In the genomic region with DNA sequence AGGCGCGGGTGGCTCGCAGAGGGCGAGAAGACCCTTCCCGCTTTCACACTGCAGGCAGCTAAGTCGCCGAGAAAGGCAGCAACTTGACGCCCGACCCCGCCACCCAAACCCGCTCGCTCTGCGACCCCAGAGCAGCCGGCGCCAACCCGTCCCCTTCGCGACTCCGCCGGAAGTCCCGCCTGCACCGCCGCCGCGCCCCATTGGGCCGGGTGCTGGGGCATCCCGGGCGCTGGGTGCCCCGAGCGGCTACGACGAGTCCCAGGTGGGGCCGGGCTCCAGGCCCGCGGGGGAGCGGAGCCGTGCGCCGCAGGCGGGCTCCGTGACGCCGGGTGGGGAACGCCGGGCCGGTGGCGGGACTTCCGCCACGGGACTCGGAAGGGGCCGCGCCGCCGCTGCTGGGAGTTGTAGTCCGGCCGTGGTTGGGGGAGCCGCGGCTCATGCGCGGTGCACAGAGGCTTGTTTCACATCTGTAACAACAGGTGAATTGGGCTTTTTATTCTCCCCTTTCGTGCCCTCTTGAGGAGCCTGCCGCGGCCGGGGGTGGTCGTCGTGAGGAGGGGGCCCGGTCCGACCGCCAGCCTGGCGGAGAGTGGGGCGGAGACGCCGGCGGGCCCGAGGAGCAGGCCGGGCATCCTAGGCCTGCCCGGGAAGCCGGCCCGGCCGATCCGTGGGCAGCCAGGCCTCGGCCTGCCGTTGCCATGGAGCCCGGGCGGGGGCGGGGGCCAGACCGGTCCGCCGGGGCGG, we compare ENCODE assay signal across 8 cellular contexts. TPM values are rescaled to one million over a fixed set of nuclear protein-coding genes. Genes with fewer than 3 reads are reported as not detected.
DNase-seq lines count a peak whose midpoint lies in the region; ATAC-seq and TF ChIP-seq lines count a peak whose summit lies in the region.

A gene with protein sequence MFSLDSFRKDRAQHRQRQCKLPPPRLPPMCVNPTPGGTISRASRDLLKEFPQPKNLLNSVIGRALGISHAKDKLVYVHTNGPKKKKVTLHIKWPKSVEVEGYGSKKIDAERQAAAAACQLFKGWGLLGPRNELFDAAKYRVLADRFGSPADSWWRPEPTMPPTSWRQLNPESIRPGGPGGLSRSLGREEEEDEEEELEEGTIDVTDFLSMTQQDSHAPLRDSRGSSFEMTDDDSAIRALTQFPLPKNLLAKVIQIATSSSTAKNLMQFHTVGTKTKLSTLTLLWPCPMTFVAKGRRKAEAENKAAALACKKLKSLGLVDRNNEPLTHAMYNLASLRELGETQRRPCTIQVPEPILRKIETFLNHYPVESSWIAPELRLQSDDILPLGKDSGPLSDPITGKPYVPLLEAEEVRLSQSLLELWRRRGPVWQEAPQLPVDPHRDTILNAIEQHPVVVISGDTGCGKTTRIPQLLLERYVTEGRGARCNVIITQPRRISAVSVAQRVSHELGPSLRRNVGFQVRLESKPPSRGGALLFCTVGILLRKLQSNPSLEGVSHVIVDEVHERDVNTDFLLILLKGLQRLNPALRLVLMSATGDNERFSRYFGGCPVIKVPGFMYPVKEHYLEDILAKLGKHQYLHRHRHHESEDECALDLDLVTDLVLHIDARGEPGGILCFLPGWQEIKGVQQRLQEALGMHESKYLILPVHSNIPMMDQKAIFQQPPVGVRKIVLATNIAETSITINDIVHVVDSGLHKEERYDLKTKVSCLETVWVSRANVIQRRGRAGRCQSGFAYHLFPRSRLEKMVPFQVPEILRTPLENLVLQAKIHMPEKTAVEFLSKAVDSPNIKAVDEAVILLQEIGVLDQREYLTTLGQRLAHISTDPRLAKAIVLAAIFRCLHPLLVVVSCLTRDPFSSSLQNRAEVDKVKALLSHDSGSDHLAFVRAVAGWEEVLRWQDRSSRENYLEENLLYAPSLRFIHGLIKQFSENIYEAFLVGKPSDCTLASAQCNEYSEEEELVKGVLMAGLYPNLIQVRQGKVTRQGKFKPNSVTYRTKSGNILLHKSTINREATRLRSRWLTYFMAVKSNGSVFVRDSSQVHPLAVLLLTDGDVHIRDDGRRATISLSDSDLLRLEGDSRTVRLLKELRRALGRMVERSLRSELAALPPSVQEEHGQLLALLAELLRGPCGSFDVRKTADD (plus strand): TSS at position 405 of the 744 bp plus-strand sequence. CDS start 7,546 bp downstream, outside the sequence.

- H3K27me3 ChIP-seq in HUES64 (ENCODE audit: insufficient read depth, low read length) (no peaks in the 10 kb centered on the region), RWPE2 (ENCODE audit: insufficient read depth, poor library complexity, severe bottlenecking) (no peaks in the 10 kb centered on the region)

- DNase-seq in DMS53 (lab: John Stamatoyannopoulos, UW) = peak; percentile 74
- DNase-seq in RWPE2 (ENCODE audit: low spot score) = peak; percentile 83
- peak; percentile 80 for DNase-seq in activated T-helper 9 cell treated with anti-CD3 and anti-CD28 coated beads, Interleukin-2, amount 50 U/mL, for 16 hours (ENCODE audit: low read depth)
- DNase-seq in fibroblast of peridontal ligament (ENCODE audit: extremely low read depth) = peak; percentile 79
- peak; percentile 89 for DNase-seq in natural killer cell treated with Interleukin-12 subunit alpha and Interleukin-12 subunit beta and Interleukin-15 and Interleukin-18, amount 100 ng/mL, for 72 hours (ENCODE audit: low spot score)
- DNase-seq in stimulated activated naive CD4-positive, alpha-beta T cell treated with Interleukin-2 at 50 U/mL for 16 hours (lab: John Stamatoyannopoulos, UW) = peak; percentile 82

- H3K9me3 ChIP-seq in HUES64 (ENCODE audit: insufficient read depth, low read depth, low read length) = no peaks in the 10 kb centered on the region
- H3K9me3 ChIP-seq in RWPE2 (ENCODE audit: severe bottlenecking) = no peaks in the 10 kb centered on the region

- H3K4me1 ChIP-seq in HUES64 (ENCODE audit: insufficient read depth, low read length) (peaks cover 4% of the 10 kb centered on the region; the same call in 1 of the 2 replicates), RWPE2 (ENCODE audit: insufficient read depth, poor library complexity, severe bottlenecking) (peaks cover 11% of the 10 kb centered on the region)

- peak; percentile 3 for TF ChIP-seq CTCF in RWPE2 (IDR thresholded peaks at IDR 0.05; ENCODE audit: poor library complexity, severe bottlenecking)

- H3K9ac ChIP-seq in HUES64 (ENCODE audit: low read depth, low read length) = peak within 1 kb of the TSS; percentile 98

- under 1% methylated on average over 90 of the region's 90 CpGs for WGBS in HUES64

- H3K27ac ChIP-seq in HUES64 (ENCODE audit: low read depth, low read length) (peak within 1 kb of the TSS; percentile 96), RWPE2 (ENCODE audit: poor library complexity, severe bottlenecking) (peak within 1 kb of the TSS; percentile 89)

- H3K4me3 Mint-ChIP-seq in natural killer cell treated with Interleukin-12 subunit alpha and Interleukin-12 subunit beta and Interleukin-15 and Interleukin-18, amount 100 ng/mL, for 72 hours = peak within 1 kb of the TSS; percentile 98

- H3K27ac Mint-ChIP-seq in natural killer cell treated with Interleukin-12 subunit alpha and Interleukin-12 subunit beta and Interleukin-15 and Interleukin-18, amount 100 ng/mL, for 72 hours = peak within 1 kb of the TSS; percentile 89 to 95

- H3K9me3 Mint-ChIP-seq in natural killer cell treated with Interleukin-12 subunit alpha and Interleukin-12 subunit beta and Interleukin-15 and Interleukin-18, amount 100 ng/mL, for 72 hours = no peaks in the 10 kb centered on the region

- H3K4me3 ChIP-seq in HUES64 (ENCODE audit: low read length) (peak within 1 kb of the TSS; percentile 96), RWPE2 (ENCODE audit: severe bottlenecking) (peak within 1 kb of the TSS; percentile 97)

- H3K36me3 ChIP-seq in HUES64 (ENCODE audit: insufficient read depth, low read length) (peaks cover 24% of the 10 kb centered on the region), RWPE2 (ENCODE audit: low read depth) (peaks cover 18% of the 10 kb centered on the region; the same call in 1 of the 2 replicates)

- no peaks in the 10 kb centered on the region for H3K27me3 Mint-ChIP-seq in natural killer cell treated with Interleukin-12 subunit alpha and Interleukin-12 subunit beta and Interleukin-15 and Interleukin-18, amount 100 ng/mL, for 72 hours

- H3K36me3 Mint-ChIP-seq in natural killer cell treated with Interleukin-12 subunit alpha and Interleukin-12 subunit beta and Interleukin-15 and Interleukin-18, amount 100 ng/mL, for 72 hours = no peaks in the 10 kb centered on the region

- peak; percentile 79 for ATAC-seq in GM21515 (IDR thresholded peaks at IDR 0.05; ENCODE audit: unreplicated experiment)
- ATAC-seq in RWPE2 (ENCODE audit: low read depth) = peak; percentile 87
- ATAC-seq in natural killer cell treated with Interleukin-12 subunit alpha and Interleukin-12 subunit beta and Interleukin-15 and Interleukin-18, amount 100 ng/mL, for 72 hours = peak; percentile 94 to 96

- peaks cover 12 to 16% of the 10 kb centered on the region in 2 donors for H3K4me1 Mint-ChIP-seq in natural killer cell treated with Interleukin-12 subunit alpha and Interleukin-12 subunit beta and Interleukin-15 and Interleukin-18, amount 100 ng/mL, for 72 hours (ENCODE audit: low read depth in 2 of 2)

RNA-seq across cellular contexts. Expression of the gene that starts here (rescaled TPM):
- polyA plus RNA-seq in HUES64 (2013, experiment 1 of 2) = 67.6 TPM
- polyA plus RNA-seq in HUES64 (2013, experiment 2 of 2) = 66.3 TPM
- 100 to 1,000 TPM; 101 to 177 TPM for total RNA-seq in natural killer cell treated with Interleukin-12 subunit alpha and Interleukin-12 subunit beta and Interleukin-15 and Interleukin-18, amount 100 ng/mL, for 72 hours

Comparison
In these comparisons a context has a peak if more than half of its experiments do, and no peak if none do; other contexts are left out.
1. Peak in every context shown above with its lines: DNase-seq, ATAC-seq, H3K4me3 ChIP-seq and H3K27ac ChIP-seq.